8 cellular contexts compared by ENCODE assay signal in genomic region chr14:92747701-92748258, GRCh38. TPM values are rescaled to one million over a fixed set of nuclear protein-coding genes. Genes with fewer than 3 reads are reported as not detected.
DNase-seq lines count a peak whose midpoint lies in the region; ATAC-seq and TF ChIP-seq lines count a peak whose summit lies in the region.

No MANE protein-coding gene starts in this region.

- peak overlapping the region; percentile 88 for H3K4me3 ChIP-seq in HEK293 (ENCODE audit: low read depth, low read length)
- H3K4me3 ChIP-seq in gastrocnemius medialis: peak overlapping the region; percentile 67 to 99 (median 90)

- peak overlapping the region; percentile 73 for H3K27ac Mint-ChIP-seq in CD4-positive, alpha-beta T cell
- H3K27ac Mint-ChIP-seq in activated naive CD8-positive, alpha-beta T cell treated with anti-CD3 and anti-CD28 coated beads, Interleukin-2, amount 10 ng/mL, durations not matched to agents 7 days and 5 days: peak overlapping the region; percentile 12

- H3K9me3 Mint-ChIP-seq in CD4-positive, alpha-beta T cell: peaks cover 2% of the 10 kb centered on the region
- H3K9me3 Mint-ChIP-seq in activated naive CD8-positive, alpha-beta T cell treated with anti-CD3 and anti-CD28 coated beads, Interleukin-2, amount 10 ng/mL, durations not matched to agents 7 days and 5 days: no peaks in the 10 kb centered on the region

- TF ChIP-seq POLR2A in gastrocnemius medialis (IDR thresholded peaks at IDR 0.05): no peak

- intact Hi-C loops in CD4-positive, alpha-beta T cell (cut with DNase I, micrococcal nuclease): loop anchor here (2.0 to 5.0 kb wide), 2 partner anchors 35 to 45 kb away; no protein-coding TSS in a partner anchor
- intact Hi-C loops in gastrocnemius medialis (cut with DNase I; ENCODE audit: low total_unique reads): loop anchor here (1.0 to 10.0 kb wide), 5 partner anchors 35 to 585 kb away; partner anchors contain the start of genes BTBD7, GOLGA5, GON7 and LYSET

- peaks cover 48% of the 10 kb centered on the region for H3K4me1 Mint-ChIP-seq in CD4-positive, alpha-beta T cell (ENCODE audit: low read depth)
- H3K4me1 Mint-ChIP-seq in activated naive CD8-positive, alpha-beta T cell treated with anti-CD3 and anti-CD28 coated beads, Interleukin-2, amount 10 ng/mL, durations not matched to agents 7 days and 5 days: peaks cover 31% of the 10 kb centered on the region

- peaks cover 7% of the 10 kb centered on the region for H3K27me3 Mint-ChIP-seq in CD4-positive, alpha-beta T cell
- H3K27me3 Mint-ChIP-seq in activated naive CD8-positive, alpha-beta T cell treated with anti-CD3 and anti-CD28 coated beads, Interleukin-2, amount 10 ng/mL, durations not matched to agents 7 days and 5 days: peaks cover 53% of the 10 kb centered on the region

- CTCF ChIA-PET in CD4-positive, alpha-beta T cell (lab: Charles Lee): no interaction called here
- CTCF ChIA-PET in HEK293 (lab: Yijun Ruan, JAX): interaction anchor here (0.6 kb wide), 1 partner anchor 367 kb away, joined by 3 read pairs; no protein-coding TSS in a partner anchor

- H3K9me3 ChIP-seq in CD4-positive, alpha-beta T cell (ENCODE audit: control insufficient read depth, low read length): no peaks in the 10 kb centered on the region
- H3K9me3 ChIP-seq in HEK293 (ENCODE audit: control insufficient read depth, insufficient read depth, low read depth, low read length) (no peaks in the 10 kb centered on the region), gastrocnemius medialis (no peaks in the 10 kb centered on the region)

- no peak for DNase-seq in CD4-positive, alpha-beta T cell
- no peak for DNase-seq in activated naive CD8-positive, alpha-beta T cell treated with anti-CD3 and anti-CD28 coated beads, Interleukin-2, amount 10 ng/mL, durations not matched to agents 7 days and 5 days
- DNase-seq in hepatic stellate cell (ENCODE audit: low spot score) (peak; percentile 48), gastrocnemius medialis (no peak), retina (no peak)

- POLR2A ChIA-PET in CD4-positive, alpha-beta T cell (lab: Charles Lee): interaction anchor here (0.6 to 1.3 kb wide), 5 partner anchors 11 to 626 kb away, joined by 3 to 10 read pairs (median 3); partner anchors contain the start of genes CPSF2, GOLGA5 and NDUFB1
- POLR2A ChIA-PET in HEK293 (lab: Yijun Ruan, JAX): interaction anchor here (1.0 to 2.3 kb wide), 11 partner anchors 11 to 708 kb away, joined by 3 to 34 read pairs (median 6); partner anchors contain the start of genes ATXN3, GOLGA5 and TRIP11
- POLR2A ChIA-PET in activated naive CD8-positive, alpha-beta T cell treated with anti-CD3 and anti-CD28 coated beads, Interleukin-2, amount 10 ng/mL, durations not matched to agents 7 days and 5 days (lab: Charles Lee): no interaction called here

- peaks cover 0 to under 1% of the 10 kb centered on the region in 2 experiments; a peak in 1 of 3 replicates for H3K36me3 ChIP-seq in HEK293 (ENCODE audit: control insufficient read depth in 2 of 2, insufficient read depth in 1 of 2, low read length in 2 of 2)
- no peaks in the 10 kb centered on the region for H3K36me3 ChIP-seq in gastrocnemius medialis

- peak overlapping the region; percentile 93 for H3K4me3 Mint-ChIP-seq in CD4-positive, alpha-beta T cell
- peak overlapping the region; percentile 83 for H3K4me3 Mint-ChIP-seq in activated naive CD8-positive, alpha-beta T cell treated with anti-CD3 and anti-CD28 coated beads, Interleukin-2, amount 10 ng/mL, durations not matched to agents 7 days and 5 days

- H3K4me1 ChIP-seq in HEK293 (ENCODE audit: control insufficient read depth, insufficient read depth, low read length) (no peaks in the 10 kb centered on the region), gastrocnemius medialis (peaks cover 8 to 13% of the 10 kb centered on the region in 2 donors)

- no peak for ATAC-seq in CD4-positive, alpha-beta T cell (ENCODE audit: poor library complexity)
- no peak for ATAC-seq in activated naive CD8-positive, alpha-beta T cell treated with anti-CD3 and anti-CD28 coated beads, Interleukin-2, amount 10 ng/mL, durations not matched to agents 7 days and 5 days (ENCODE audit: low read depth)
- ATAC-seq in gastrocnemius medialis (peak; percentile 17 to 19), GM18519 (IDR thresholded peaks at IDR 0.05; ENCODE audit: low FRiP score, unreplicated experiment) (no peak), GM18907 (IDR thresholded peaks at IDR 0.05; ENCODE audit: unreplicated experiment) (no peak)

- in situ Hi-C loops in gastrocnemius medialis (cut with MboI; ENCODE audit: low sequenced_read_pairs in 4 of 4): loop anchor here in 1 of 4 donors (5.0 kb wide), 1 partner anchor 45 kb away; the partner anchor contains the start of gene GOLGA5

- H3K36me3 Mint-ChIP-seq in CD4-positive, alpha-beta T cell (ENCODE audit: low read depth): no peaks in the 10 kb centered on the region
- peaks cover 4% of the 10 kb centered on the region for H3K36me3 Mint-ChIP-seq in activated naive CD8-positive, alpha-beta T cell treated with anti-CD3 and anti-CD28 coated beads, Interleukin-2, amount 10 ng/mL, durations not matched to agents 7 days and 5 days

- peak overlapping the region; percentile 35 for H3K27ac ChIP-seq in CD4-positive, alpha-beta T cell (ENCODE audit: low read depth, low read length)
- H3K27ac ChIP-seq in HEK293 (ENCODE audit: extremely low read depth, low read depth, low read length) (peak overlapping the region; percentile 44; the same call in 1 of the 2 replicates), gastrocnemius medialis (peak overlapping the region; percentile 86 to 98 (median 90))

- H3K27me3 ChIP-seq in CD4-positive, alpha-beta T cell (ENCODE audit: control insufficient read depth, insufficient read depth, low read length): no peaks in the 10 kb centered on the region
- no peaks in the 10 kb centered on the region for H3K27me3 ChIP-seq in gastrocnemius medialis

- no peak for TF ChIP-seq CTCF in CD4-positive, alpha-beta T cell (IDR thresholded peaks at IDR 0.05)
- TF ChIP-seq CTCF in HEK293 (tag by site-specific recombination; IDR thresholded peaks at IDR 0.05) (no peak), gastrocnemius medialis (IDR thresholded peaks at IDR 0.05 in 4 of 5, conservative IDR thresholded peaks at IDR 0.05 in 1 of 5) (no peak)

TF ChIP-seq in HEK293, 187 proteins besides CTCF, POLR2A, EP300 and RAD21:
- TF ChIP-seq PRDM4 (tag by site-specific recombination; IDR thresholded peaks at IDR 0.05) (peak; percentile 93), SETDB1 (IDR thresholded peaks at IDR 0.05; ENCODE audit: insufficient read length, low read length) (no peak), PRDM10 (tag by site-specific recombination; IDR thresholded peaks at IDR 0.05) (peak; percentile 72), ZNF514 (tag by site-specific recombination; IDR thresholded peaks at IDR 0.05) (no peak), PRDM1 (tag by site-specific recombination; IDR thresholded peaks at IDR 0.05) (peak; percentile 20; the same call in 1 of the 2 replicates), ZNF394 (tag by site-specific recombination; IDR thresholded peaks at IDR 0.05; ENCODE audit: borderline replicate concordance) (0 out of 2 replicates have a peak, but pooled peaks have one; percentile 23)

RNA-seq across cellular contexts. Expression of gene LGMN, which starts 0.6 kb away (rescaled TPM):
- total RNA-seq in CD4-positive, alpha-beta T cell: 1 to 10 TPM; 4.5 to 4.9 TPM
- 10 to 100 TPM; 13.4 to 16.7 TPM for total RNA-seq in activated naive CD8-positive, alpha-beta T cell treated with anti-CD3 and anti-CD28 coated beads, Interleukin-2, amount 10 ng/mL, durations not matched to agents 7 days and 5 days
- 10 to 100 TPM; 53.5 to 78.5 (median 62.8) TPM for total RNA-seq in gastrocnemius medialis

RNA-seq across cellular contexts. Expression of gene GOLGA5, which starts 46.3 kb away (rescaled TPM):
- total RNA-seq in CD4-positive, alpha-beta T cell: 1 to 10 TPM; 5.2 to 6.8 TPM
- 10 to 100 TPM; 20.8 to 22.1 TPM for total RNA-seq in activated naive CD8-positive, alpha-beta T cell treated with anti-CD3 and anti-CD28 coated beads, Interleukin-2, amount 10 ng/mL, durations not matched to agents 7 days and 5 days
- total RNA-seq in gastrocnemius medialis: 10 to 100 TPM; 27.0 to 34.8 (median 33.8) TPM

Comparison
In these comparisons a context has a peak if more than half of its experiments do, and no peak if none do; other contexts are left out.
1. ATAC-seq: peak in gastrocnemius medialis (2 of 2); none in CD4-positive, alpha-beta T cell (single experiment), activated naive CD8-positive, alpha-beta T cell treated with anti-CD3 and anti-CD28 coated beads, Interleukin-2, amount 10 ng/mL, durations not matched to agents 7 days and 5 days (single experiment), GM18519 (single experiment) and GM18907 (single experiment).
2. H3K27ac ChIP-seq: peak in every context shown above with its lines; median percentile 90 in gastrocnemius medialis; 44 in HEK293; 35 in CD4-positive, alpha-beta T cell.